ENCODE assay signal across 19 cellular contexts in genomic region chr1:233569636-233570035, GRCh38. TPM values are rescaled to one million over a fixed set of nuclear protein-coding genes. Genes with fewer than 3 reads are reported as not detected.
A peak's percentile ranks its signal among the peaks of the same experiment; 100 is the strongest.
DNase-seq lines count a peak whose midpoint lies in the region; ATAC-seq, FAIRE-seq and TF ChIP-seq lines count a peak whose summit lies in the region.
"Had no signal": no experiment of that assay in that cellular context is flagged by ENCODE, and none has a peak within 500 bp of the region (broad histone marks: within the 10 kb centered on the region; RNA-seq: fewer than 3 reads in every experiment).

No MANE protein-coding gene starts in this region.

- TF ChIP-seq CTCF in A549 (IDR thresholded peaks at IDR 0.05) (no peak), mammary epithelial cell (conservative IDR thresholded peaks at IDR 0.05 in 1 of 2, IDR thresholded peaks at IDR 0.05 in 1 of 2; ENCODE audit: extremely low read depth in 1 of 2, insufficient read depth in 1 of 2, low read depth in 1 of 2, low read length in 2 of 2) (no peak), fibroblast of pulmonary artery (IDR thresholded peaks at IDR 0.05; ENCODE audit: low read length, missing control alignments) (no peak)

- H2AFZ ChIP-seq in mammary epithelial cell (ENCODE audit: low read depth, low read length): no peak overlapping the region

- CTCF ChIA-PET in A549 (lab: Yijun Ruan, JAX) (no interaction called here), mammary epithelial cell (lab: Charles Lee; ENCODE audit: low non-redundant PET) (no interaction called here)

- H3K4me2 ChIP-seq in A549 (no peak overlapping the region), mammary epithelial cell (ENCODE audit: insufficient read depth, low read depth, low read length) (no peak overlapping the region)

- no peak for TF ChIP-seq EP300 in A549 (IDR thresholded peaks at IDR 0.05)

- H3K9me3 ChIP-seq in A549: peaks cover 5% of the 10 kb centered on the region; the same call in 1 of the 3 replicates
- no peaks in the 10 kb centered on the region for H3K9me3 ChIP-seq in mammary epithelial cell (replicated peaks; ENCODE audit: insufficient read depth, low read length)
- H3K9me3 ChIP-seq in MG63: no peaks in the 10 kb centered on the region

- H4K20me1 ChIP-seq in mammary epithelial cell (ENCODE audit: insufficient read depth, low read length): no peaks in the 10 kb centered on the region

- no peaks in the 10 kb centered on the region for H3K4me1 ChIP-seq in A549
- H3K4me1 ChIP-seq in mammary epithelial cell (ENCODE audit: insufficient read depth, low read length): no peaks in the 10 kb centered on the region

- DNase-seq in A549 (ENCODE audit: low read depth in 1 of 2, low spot score in 1 of 2) (no peak), NCI-H226 (peak; percentile 1), mammary epithelial cell (peak; percentile 8), fibroblast of pulmonary artery (ENCODE audit: low read depth) (peak; percentile 18), NCI-H526 (lab: John Stamatoyannopoulos, UW) (no peak), kidney glomerular epithelial cell (lab: John Stamatoyannopoulos, UW) (no peak), MG63 (no peak), NCI-H1930 (lab: John Stamatoyannopoulos, UW) (no peak)
- DNase-seq: 8988T, DMS53, HCEC 1CT, IMR-90, NCI-H1092, NCI-H1694, NCI-H774, Right ventricle myocardium superior had no signal

- POLR2A ChIA-PET in A549 (lab: Yijun Ruan, JAX): no interaction called here

- no peak overlapping the region for H3K9ac ChIP-seq in mammary epithelial cell (ENCODE audit: insufficient read depth, low read length)

- no peak for TF ChIP-seq RAD21 in A549 (conservative IDR thresholded peaks at IDR 0.05 in 1 of 2, IDR thresholded peaks at IDR 0.05 in 1 of 2)

- no peak overlapping the region for H3K27ac ChIP-seq in A549
- no peak overlapping the region for H3K27ac ChIP-seq in mammary epithelial cell (ENCODE audit: insufficient read depth, low read depth, low read length)
- H3K27ac ChIP-seq: C4-2B had no signal

- peak; percentile 13 for FAIRE-seq in A549 (lab: Jason Lieb, UNC)
- FAIRE-seq: G401.6, GM12891 had no signal

- H3K36me3 ChIP-seq in mammary epithelial cell (ENCODE audit: insufficient read depth, low read length) (no peaks in the 10 kb centered on the region), MG63 (no peaks in the 10 kb centered on the region)

- dilution Hi-C loops in mammary epithelial cell (cut with HindIII; ENCODE audit: low sequenced_read_pairs): no loop called here

- H3K79me2 ChIP-seq in mammary epithelial cell (ENCODE audit: insufficient read depth, low read length): no peaks in the 10 kb centered on the region

- intact Hi-C loops in mammary epithelial cell (cut with micrococcal nuclease): no loop called here

- ATAC-seq in A549: no peak

- no peak for TF ChIP-seq POLR2A in A549 (IDR thresholded peaks at IDR 0.05; ENCODE audit: low read length)

- no peak overlapping the region for H3K4me3 ChIP-seq in A549
- no peak overlapping the region for H3K4me3 ChIP-seq in mammary epithelial cell (replicated peaks in 1 of 3; ENCODE audit: insufficient read depth in 1 of 3, low read depth in 2 of 3, low read length in 3 of 3)
- no peak overlapping the region for H3K4me3 ChIP-seq in fibroblast of pulmonary artery (replicated peaks; ENCODE audit: low read depth, low read length)
- H3K4me3 ChIP-seq in MG63: no peak overlapping the region

- in situ Hi-C loops in mammary epithelial cell (cut with MboI; ENCODE audit: low sequenced_read_pairs in 2 of 2): no loop called here

- BruUV-seq in mammary epithelial cell (replicated peaks; lab: Mats Ljungman, UMichigan): no TSS peak

- H3K27me3 ChIP-seq in mammary epithelial cell (ENCODE audit: insufficient read depth, low read length) (no peaks in the 10 kb centered on the region), MG63 (no peaks in the 10 kb centered on the region)

TF ChIP-seq in A549, 52 proteins besides CTCF, POLR2A, EP300 and RAD21:
- TF ChIP-seq E2F6 (IDR thresholded peaks at IDR 0.05; ENCODE audit: borderline replicate concordance, low read depth) (no peak), MAZ (IDR thresholded peaks at IDR 0.05; ENCODE audit: borderline replicate concordance, low read depth, low read length) (no peak), EHMT2 (IDR thresholded peaks at IDR 0.05; ENCODE audit: low read depth) (no peak), SMC3 (IDR thresholded peaks at IDR 0.05) (no peak), ESRRA (IDR thresholded peaks at IDR 0.05; ENCODE audit: borderline replicate concordance, low read length) (no peak), GATA3 (IDR thresholded peaks at IDR 0.05; ENCODE audit: borderline replicate concordance) (no peak), RNF2 (IDR thresholded peaks at IDR 0.05; ENCODE audit: borderline replicate concordance, low read depth) (no peak), POLR2AphosphoS2 (conservative IDR thresholded peaks at IDR 0.05; ENCODE audit: low read length) (no peak), TFCP2L1 (CRISPR knock-in tag; IDR thresholded peaks at IDR 0.05) (no peak), SREBF2 (IDR thresholded peaks at IDR 0.05) (no peak), PHF8 (IDR thresholded peaks at IDR 0.05; ENCODE audit: borderline replicate concordance, low read depth) (no peak), RCOR1 (IDR thresholded peaks at IDR 0.05; ENCODE audit: low read depth, low read length) (no peak)
- TF ChIP-seq, protein P1, sequence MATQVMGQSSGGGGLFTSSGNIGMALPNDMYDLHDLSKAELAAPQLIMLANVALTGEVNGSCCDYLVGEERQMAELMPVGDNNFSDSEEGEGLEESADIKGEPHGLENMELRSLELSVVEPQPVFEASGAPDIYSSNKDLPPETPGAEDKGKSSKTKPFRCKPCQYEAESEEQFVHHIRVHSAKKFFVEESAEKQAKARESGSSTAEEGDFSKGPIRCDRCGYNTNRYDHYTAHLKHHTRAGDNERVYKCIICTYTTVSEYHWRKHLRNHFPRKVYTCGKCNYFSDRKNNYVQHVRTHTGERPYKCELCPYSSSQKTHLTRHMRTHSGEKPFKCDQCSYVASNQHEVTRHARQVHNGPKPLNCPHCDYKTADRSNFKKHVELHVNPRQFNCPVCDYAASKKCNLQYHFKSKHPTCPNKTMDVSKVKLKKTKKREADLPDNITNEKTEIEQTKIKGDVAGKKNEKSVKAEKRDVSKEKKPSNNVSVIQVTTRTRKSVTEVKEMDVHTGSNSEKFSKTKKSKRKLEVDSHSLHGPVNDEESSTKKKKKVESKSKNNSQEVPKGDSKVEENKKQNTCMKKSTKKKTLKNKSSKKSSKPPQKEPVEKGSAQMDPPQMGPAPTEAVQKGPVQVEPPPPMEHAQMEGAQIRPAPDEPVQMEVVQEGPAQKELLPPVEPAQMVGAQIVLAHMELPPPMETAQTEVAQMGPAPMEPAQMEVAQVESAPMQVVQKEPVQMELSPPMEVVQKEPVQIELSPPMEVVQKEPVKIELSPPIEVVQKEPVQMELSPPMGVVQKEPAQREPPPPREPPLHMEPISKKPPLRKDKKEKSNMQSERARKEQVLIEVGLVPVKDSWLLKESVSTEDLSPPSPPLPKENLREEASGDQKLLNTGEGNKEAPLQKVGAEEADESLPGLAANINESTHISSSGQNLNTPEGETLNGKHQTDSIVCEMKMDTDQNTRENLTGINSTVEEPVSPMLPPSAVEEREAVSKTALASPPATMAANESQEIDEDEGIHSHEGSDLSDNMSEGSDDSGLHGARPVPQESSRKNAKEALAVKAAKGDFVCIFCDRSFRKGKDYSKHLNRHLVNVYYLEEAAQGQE (IDR thresholded peaks at IDR 0.05): no peak
- TF ChIP-seq, protein P2, sequence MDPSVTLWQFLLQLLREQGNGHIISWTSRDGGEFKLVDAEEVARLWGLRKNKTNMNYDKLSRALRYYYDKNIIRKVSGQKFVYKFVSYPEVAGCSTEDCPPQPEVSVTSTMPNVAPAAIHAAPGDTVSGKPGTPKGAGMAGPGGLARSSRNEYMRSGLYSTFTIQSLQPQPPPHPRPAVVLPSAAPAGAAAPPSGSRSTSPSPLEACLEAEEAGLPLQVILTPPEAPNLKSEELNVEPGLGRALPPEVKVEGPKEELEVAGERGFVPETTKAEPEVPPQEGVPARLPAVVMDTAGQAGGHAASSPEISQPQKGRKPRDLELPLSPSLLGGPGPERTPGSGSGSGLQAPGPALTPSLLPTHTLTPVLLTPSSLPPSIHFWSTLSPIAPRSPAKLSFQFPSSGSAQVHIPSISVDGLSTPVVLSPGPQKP (IDR thresholded peaks at IDR 0.05; ENCODE audit: low read depth, low read length): no peak

RNA-seq across cellular contexts. Expression of gene KCNK1, which starts 44.3 kb away (rescaled TPM):
- polyA plus RNA-seq in A549 (2011; rRNA removed): 11.8 and 14.7 TPM in 2 replicates
- 7.5 and 10.0 TPM in 2 replicates for polyA plus RNA-seq in A549 (2012; cell fraction: cytosol; rRNA removed)
- polyA plus RNA-seq in A549 (2012; cell fraction: nucleus; rRNA removed): 7.4 and 11.2 TPM in 2 replicates
- 6.2 to 8.4 TPM (median 6.3 TPM) in 3 replicates for polyA plus RNA-seq in A549 (2017; fragmentation: RNase III; extraction: RNeasy Plus Mini Kit Qiagen cat#74134 plus additional on column Dnase treatment)
- 8.4 and 13.9 TPM in 2 replicates for polyA minus RNA-seq in A549 (2011; rRNA and poly(A)+ RNA removed)
- 10 to 100 TPM in 1 of 2 donors, 1 to 10 TPM in 1; 9.0 to 20.6 TPM for total RNA-seq in mammary epithelial cell
- polyA plus RNA-seq in mammary epithelial cell: 20.8 TPM
- 13.4 TPM for polyA minus RNA-seq in mammary epithelial cell
- 0.52 and 0.53 TPM in 2 replicates for total RNA-seq in MG63 (2014; rRNA removed; shearing (Covaris generic); ENCODE audit: low replicate concordance)

Comparison
In these comparisons a context has a peak if more than half of its experiments do, and no peak if none do; other contexts are left out.
1. DNase-seq: peak in NCI-H226 (single experiment), mammary epithelial cell (single experiment) and fibroblast of pulmonary artery (single experiment); none in A549 (0 of 2), NCI-H526 (0 of 2), kidney glomerular epithelial cell (single experiment), MG63 (single experiment) and NCI-H1930 (0 of 2).